Comparison of ENCODE assay signal across 12 cellular contexts in the genomic region with DNA sequence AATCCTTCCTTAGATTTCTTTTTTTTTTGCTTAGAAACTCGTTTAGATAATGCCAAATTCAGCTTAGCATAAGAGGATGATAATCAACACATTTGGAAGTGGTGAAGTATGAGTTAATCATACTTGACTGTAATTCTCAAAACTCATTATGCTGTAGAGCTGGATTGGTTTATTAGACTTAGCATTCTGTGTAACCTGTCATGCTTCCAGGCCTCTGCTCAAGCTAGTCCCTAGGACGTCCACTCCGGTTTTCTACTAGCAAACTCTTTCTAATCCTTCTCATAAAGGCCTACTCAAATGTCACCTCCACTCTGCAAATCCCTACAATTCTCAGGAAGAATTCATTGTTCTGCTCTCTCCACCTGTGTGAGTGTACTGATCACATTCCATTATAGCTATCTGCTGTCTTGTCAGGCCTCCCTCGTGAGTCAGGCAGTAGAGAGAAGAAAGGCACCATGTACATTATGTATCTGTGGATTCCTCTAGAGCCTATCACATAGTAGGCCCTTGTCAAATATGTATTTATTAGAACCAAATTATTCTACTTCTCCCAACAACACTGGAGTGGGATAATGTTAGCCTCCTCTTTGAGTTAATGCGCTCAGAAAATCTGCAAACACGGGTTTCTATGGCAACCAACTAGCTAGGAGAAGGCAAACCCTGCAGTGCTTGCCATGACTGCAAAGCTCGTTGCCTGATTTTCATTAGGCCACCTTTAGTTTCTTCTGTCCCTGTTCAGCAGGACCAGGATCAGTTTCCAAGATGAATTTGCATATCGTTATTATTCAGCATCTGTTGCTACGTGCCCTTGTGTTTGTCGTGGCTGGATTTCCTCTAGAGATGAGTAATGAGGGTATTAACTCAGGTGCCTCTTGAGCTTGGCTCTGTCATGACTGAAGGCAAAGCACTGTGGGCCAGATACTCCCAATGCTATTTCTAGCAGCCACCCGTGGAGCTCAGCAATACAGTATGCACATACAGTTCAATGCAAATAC. TPM values are rescaled to one million over a fixed set of nuclear protein-coding genes. Genes with fewer than 3 reads are reported as not detected.
DNase-seq lines count a peak whose midpoint lies in the region; ATAC-seq and TF ChIP-seq lines count a peak whose summit lies in the region.
"Had no signal": no experiment of that assay in that cellular context is flagged by ENCODE, and none has a peak within 500 bp of the region (broad histone marks: within the 10 kb centered on the region; RNA-seq: fewer than 3 reads in every experiment).

No MANE protein-coding gene starts in this region.

- TF ChIP-seq CTCF in neural cell (IDR thresholded peaks at IDR 0.05; ENCODE audit: poor library complexity, severe bottlenecking) (peak; percentile 14), mucosa of descending colon (IDR thresholded peaks at IDR 0.05) (no peak), body of pancreas (IDR thresholded peaks at IDR 0.05) (no peak)

- peak overlapping the region; percentile 32 for H3K4me2 ChIP-seq in neural cell (ENCODE audit: low read length)

- TF ChIP-seq POLR2A in body of pancreas (IDR thresholded peaks at IDR 0.05) = no peak

- no peaks in the 10 kb centered on the region for H4K20me1 ChIP-seq in neural cell (ENCODE audit: insufficient read depth)

- H3K9me2 ChIP-seq in neural cell (ENCODE audit: insufficient read depth, low read length) = no peaks in the 10 kb centered on the region

- H3K9ac ChIP-seq in neural cell (ENCODE audit: low read length) = peak overlapping the region; percentile 32
- H3K9ac ChIP-seq: parathyroid adenoma had no signal

- ATAC-seq in GM21447 (IDR thresholded peaks at IDR 0.05; ENCODE audit: unreplicated experiment) (peak; percentile 57), HG03565 (IDR thresholded peaks at IDR 0.05; ENCODE audit: unreplicated experiment) (peak; percentile 62), mucosa of descending colon (no peak), body of pancreas (no peak)

- H3K79me2 ChIP-seq in neural cell (replicated peaks; ENCODE audit: insufficient read depth, low read length) = no peaks in the 10 kb centered on the region
- H3K79me2 ChIP-seq: parathyroid adenoma had no signal

- TF ChIP-seq EP300 in neural cell (conservative IDR thresholded peaks at IDR 0.05; ENCODE audit: poor library complexity, severe bottlenecking) = peak; percentile 62

- H3K9me3 ChIP-seq in neural cell (ENCODE audit: low read length) (no peaks in the 10 kb centered on the region), mucosa of descending colon (no peaks in the 10 kb centered on the region), body of pancreas (no peaks in the 10 kb centered on the region), SJCRH30 (replicated peaks) (no peaks in the 10 kb centered on the region)

- intact Hi-C loops in mucosa of descending colon (cut with DNase I, micrococcal nuclease) (no loop called here), body of pancreas (cut with DNase I) (no loop called here)

- 27 to 38% methylated on average over 11 of the region's 11 CpGs for WGBS in body of pancreas, 2 donors

- H2AFZ ChIP-seq in neural cell (ENCODE audit: low read depth, low read length) = no peak overlapping the region
- H2AFZ ChIP-seq: parathyroid adenoma had no signal

- DNase-seq in NCI-H748 treated with DMSO at 0.1 percent for 48 hours (lab: John Stamatoyannopoulos, UW) = peak; percentile 38
- no peak for DNase-seq in mucosa of descending colon
- DNase-seq in body of pancreas = no peak
- no peak for DNase-seq in SJCRH30
- DNase-seq in NK-92 (lab: John Stamatoyannopoulos, UW; ENCODE audit: unreplicated experiment) = no peak
- DNase-seq: activated gamma-delta T cell; effector CD8-positive, alpha-beta T cell had no signal

- H3K4me3 ChIP-seq in neural cell (ENCODE audit: low read length) = peak overlapping the region; percentile 49
- no peak overlapping the region for H3K4me3 ChIP-seq in mucosa of descending colon
- no peak overlapping the region for H3K4me3 ChIP-seq in body of pancreas
- no peak overlapping the region for H3K4me3 ChIP-seq in SJCRH30

- TF ChIP-seq RAD21 in neural cell (conservative IDR thresholded peaks at IDR 0.05) = peak; percentile 43

- no peaks in the 10 kb centered on the region for H3K4me1 ChIP-seq in mucosa of descending colon (ENCODE audit: low read depth)
- no peaks in the 10 kb centered on the region for H3K4me1 ChIP-seq in body of pancreas
- peaks cover 16% of the 10 kb centered on the region for H3K4me1 ChIP-seq in SJCRH30
- H3K4me1 ChIP-seq: parathyroid adenoma had no signal

- peaks cover 4% of the 10 kb centered on the region for H3F3A ChIP-seq in neural cell (ENCODE audit: insufficient read depth, low read length, poor library complexity, severe bottlenecking)

- H3K27me3 ChIP-seq in neural cell (ENCODE audit: insufficient read depth, low read depth, low read length) (no peaks in the 10 kb centered on the region), body of pancreas (no peaks in the 10 kb centered on the region), SJCRH30 (no peaks in the 10 kb centered on the region)

- H3K36me3 ChIP-seq in neural cell (ENCODE audit: insufficient read depth, low read length) = no peaks in the 10 kb centered on the region
- H3K36me3 ChIP-seq in mucosa of descending colon (ENCODE audit: low read depth) = no peaks in the 10 kb centered on the region
- no peaks in the 10 kb centered on the region for H3K36me3 ChIP-seq in body of pancreas (replicated peaks in 1 of 2; ENCODE audit: insufficient read depth in 1 of 2, low read depth in 2 of 2)
- H3K36me3 ChIP-seq in SJCRH30 = no peaks in the 10 kb centered on the region

- H3K27ac ChIP-seq in neural cell (ENCODE audit: low read length) (peak overlapping the region; percentile 77), body of pancreas (no peak overlapping the region), SJCRH30 (no peak overlapping the region)
- H3K27ac ChIP-seq: parathyroid adenoma had no signal

TF ChIP-seq in neural cell, 6 proteins besides CTCF, POLR2A, EP300 and RAD21:
- no peak for TF ChIP-seq EZH2 (IDR thresholded peaks at IDR 0.05; ENCODE audit: borderline replicate concordance, insufficient read depth, low read length, poor library complexity, severe bottlenecking)
- TF ChIP-seq, protein P1, sequence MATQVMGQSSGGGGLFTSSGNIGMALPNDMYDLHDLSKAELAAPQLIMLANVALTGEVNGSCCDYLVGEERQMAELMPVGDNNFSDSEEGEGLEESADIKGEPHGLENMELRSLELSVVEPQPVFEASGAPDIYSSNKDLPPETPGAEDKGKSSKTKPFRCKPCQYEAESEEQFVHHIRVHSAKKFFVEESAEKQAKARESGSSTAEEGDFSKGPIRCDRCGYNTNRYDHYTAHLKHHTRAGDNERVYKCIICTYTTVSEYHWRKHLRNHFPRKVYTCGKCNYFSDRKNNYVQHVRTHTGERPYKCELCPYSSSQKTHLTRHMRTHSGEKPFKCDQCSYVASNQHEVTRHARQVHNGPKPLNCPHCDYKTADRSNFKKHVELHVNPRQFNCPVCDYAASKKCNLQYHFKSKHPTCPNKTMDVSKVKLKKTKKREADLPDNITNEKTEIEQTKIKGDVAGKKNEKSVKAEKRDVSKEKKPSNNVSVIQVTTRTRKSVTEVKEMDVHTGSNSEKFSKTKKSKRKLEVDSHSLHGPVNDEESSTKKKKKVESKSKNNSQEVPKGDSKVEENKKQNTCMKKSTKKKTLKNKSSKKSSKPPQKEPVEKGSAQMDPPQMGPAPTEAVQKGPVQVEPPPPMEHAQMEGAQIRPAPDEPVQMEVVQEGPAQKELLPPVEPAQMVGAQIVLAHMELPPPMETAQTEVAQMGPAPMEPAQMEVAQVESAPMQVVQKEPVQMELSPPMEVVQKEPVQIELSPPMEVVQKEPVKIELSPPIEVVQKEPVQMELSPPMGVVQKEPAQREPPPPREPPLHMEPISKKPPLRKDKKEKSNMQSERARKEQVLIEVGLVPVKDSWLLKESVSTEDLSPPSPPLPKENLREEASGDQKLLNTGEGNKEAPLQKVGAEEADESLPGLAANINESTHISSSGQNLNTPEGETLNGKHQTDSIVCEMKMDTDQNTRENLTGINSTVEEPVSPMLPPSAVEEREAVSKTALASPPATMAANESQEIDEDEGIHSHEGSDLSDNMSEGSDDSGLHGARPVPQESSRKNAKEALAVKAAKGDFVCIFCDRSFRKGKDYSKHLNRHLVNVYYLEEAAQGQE (IDR thresholded peaks at IDR 0.05; ENCODE audit: borderline replicate concordance) = peak; percentile 83
- peak; percentile 63 for TF ChIP-seq POLR2AphosphoS5 (IDR thresholded peaks at IDR 0.05)
- TF ChIP-seq MXI1 (conservative IDR thresholded peaks at IDR 0.05; ENCODE audit: poor library complexity, severe bottlenecking) = peak; percentile 49
- TF ChIP-seq SMC3 (conservative IDR thresholded peaks at IDR 0.05; ENCODE audit: poor library complexity) = peak; percentile 38
- TF ChIP-seq TAF1 (IDR thresholded peaks at IDR 0.05; ENCODE audit: low read depth) = no peak

RNA-seq across cellular contexts. Expression of a gene that starts 30.7 kb away (rescaled TPM):
- 0.28 TPM in 1 of 2 replicates, not detected in the other for polyA plus RNA-seq in neural cell
- not detected in 2 replicates for polyA minus RNA-seq in neural cell
- under 1 TPM; 0.35 to 0.61 (median 0.41) TPM for total RNA-seq in mucosa of descending colon
- not detected for total RNA-seq in body of pancreas
- total RNA-seq in SJCRH30 (2014; rRNA removed; shearing (Covaris generic)) = 0.03 and 0.06 TPM in 2 replicates
- total RNA-seq: Daoy had no signal

Comparison
In these comparisons a context has a peak if more than half of its experiments do, and no peak if none do; other contexts are left out.
1. ATAC-seq: peak in GM21447 (single experiment) and HG03565 (single experiment); none in mucosa of descending colon (single experiment) and body of pancreas (single experiment).